Comparison of ENCODE assay signal across 18 cellular contexts in genomic region chr1:190494451-190494850, GRCh38.
DNase-seq lines count a peak whose midpoint lies in the region; ATAC-seq and TF ChIP-seq lines count a peak whose summit lies in the region.
"Had no signal": no experiment of that assay in that cellular context is flagged by ENCODE, and none has a peak within 500 bp of the region (broad histone marks: within the 10 kb centered on the region; RNA-seq: fewer than 3 reads in every experiment).

No MANE protein-coding gene starts in this region.

- no peak overlapping the region for H3K4me3 ChIP-seq in adipocyte (ENCODE audit: low read length)
- no peak overlapping the region for H3K4me3 ChIP-seq in choroid plexus epithelial cell (ENCODE audit: low read depth, low read length)
- H3K4me3 ChIP-seq: BLaER1 treated with 17β-estradiol and CSF1 and Interleukin-3, amounts not matched to agents 10 nM and 100 nM had no signal

- H3K36me3 Mint-ChIP-seq in nephron (ENCODE audit: low read depth), result no peaks in the 10 kb centered on the region
- H3K36me3 Mint-ChIP-seq: CD4-positive, CD25-positive, alpha-beta regulatory T cell; CD8-positive, alpha-beta memory T cell had no signal

- no peak overlapping the region for H3K9ac ChIP-seq in adipocyte (ENCODE audit: low read length)
- H3K9ac ChIP-seq: BLaER1 treated with 17β-estradiol and CSF1 and Interleukin-3, amounts not matched to agents 10 nM and 100 nM had no signal

- no peaks in the 10 kb centered on the region for H3K36me3 ChIP-seq in adipocyte (ENCODE audit: control insufficient read depth, insufficient read depth, low read length, severe bottlenecking)
- H3K36me3 ChIP-seq: BLaER1 treated with 17β-estradiol and CSF1 and Interleukin-3, amounts not matched to agents 10 nM and 100 nM had no signal

- H3K27me3 Mint-ChIP-seq in nephron (ENCODE audit: low read depth), result no peaks in the 10 kb centered on the region
- H3K27me3 Mint-ChIP-seq: B cell; CD4-positive, CD25-positive, alpha-beta regulatory T cell; CD8-positive, alpha-beta memory T cell had no signal

- no peaks in the 10 kb centered on the region for H3K27me3 ChIP-seq in adipocyte (replicated peaks; ENCODE audit: control insufficient read depth, insufficient read depth, low read length)
- H3K27me3 ChIP-seq: BLaER1 treated with 17β-estradiol and CSF1 and Interleukin-3, amounts not matched to agents 10 nM and 100 nM had no signal

- no peaks in the 10 kb centered on the region for H3K9me3 ChIP-seq in adipocyte (ENCODE audit: control insufficient read depth, low read length)
- H3K9me3 ChIP-seq: BLaER1 treated with 17β-estradiol and CSF1 and Interleukin-3, amounts not matched to agents 10 nM and 100 nM; Caco-2 had no signal

- H3K4me3 Mint-ChIP-seq in nephron, result no peak overlapping the region
- H3K4me3 Mint-ChIP-seq: B cell; CD4-positive, CD25-positive, alpha-beta regulatory T cell; CD8-positive, alpha-beta memory T cell; HFFc6 had no signal

- H3K4me1 ChIP-seq in adipocyte (ENCODE audit: control insufficient read depth, insufficient read depth, low read length), result no peaks in the 10 kb centered on the region
- H3K4me1 ChIP-seq: BLaER1 treated with 17β-estradiol and CSF1 and Interleukin-3, amounts not matched to agents 10 nM and 100 nM; Caco-2 had no signal

- no peak for ATAC-seq in HG03159 (IDR thresholded peaks at IDR 0.05; ENCODE audit: unreplicated experiment)
- ATAC-seq: HCT116 had no signal

- H3K4me1 Mint-ChIP-seq in nephron, result peaks cover 6% of the 10 kb centered on the region
- H3K4me1 Mint-ChIP-seq: B cell; CD4-positive, CD25-positive, alpha-beta regulatory T cell; CD8-positive, alpha-beta memory T cell had no signal

- peak; percentile 58 for DNase-seq in HS-5 (ENCODE audit: low read depth)
- DNase-seq in adipocyte (ENCODE audit: low read depth), result peak; percentile 8
- DNase-seq in choroid plexus epithelial cell (ENCODE audit: low read depth), result peak; percentile 2
- DNase-seq in medulla oblongata (ENCODE audit: extremely low spot score), result no peak
- no peak for DNase-seq in germinal center (ENCODE audit: low spot score)
- DNase-seq: Caco-2; CD4-positive, CD25-positive, alpha-beta regulatory T cell; CD8-positive, alpha-beta memory T cell; DMS79 treated with DMSO at 0.1 percent for 48 hours; GF-D8; GOT3; H7; HFFc6 had no signal

- no peak for TF ChIP-seq CTCF in choroid plexus epithelial cell (conservative IDR thresholded peaks at IDR 0.05; ENCODE audit: low read depth, low read length)
- TF ChIP-seq CTCF in nephron (IDR thresholded peaks at IDR 0.05; ENCODE audit: unreplicated experiment in 3 of 3), result no peak

- peak overlapping the region in 2 of 3 experiments; percentile 5 to 19 for H3K27ac Mint-ChIP-seq in nephron
- H3K27ac Mint-ChIP-seq: B cell; CD4-positive, CD25-positive, alpha-beta regulatory T cell; CD8-positive, alpha-beta memory T cell; HFFc6 had no signal

- H3K9me3 Mint-ChIP-seq in nephron, result no peaks in the 10 kb centered on the region

Comparison
In these comparisons a context has a peak if more than half of its experiments do, and no peak if none do; other contexts are left out.
1. DNase-seq: peak in HS-5 (single experiment), adipocyte (single experiment) and choroid plexus epithelial cell (single experiment); none in medulla oblongata (single experiment) and germinal center (single experiment).